Comparison of ENCODE assay signal across 1 cellular context in genomic region chr9:69519470-69520240, GRCh38.
A peak's percentile ranks its signal among the peaks of the same experiment; 100 is the strongest.
TF ChIP-seq lines count a peak whose summit lies in the region.

No MANE protein-coding gene starts in this region.

TF ChIP-seq in IMR-90, 13 proteins besides CTCF, POLR2A, EP300 and RAD21:
- no peak for TF ChIP-seq CHD1 (IDR thresholded peaks at IDR 0.05; ENCODE audit: low read depth, low read length)
- no peak for TF ChIP-seq MXI1 (IDR thresholded peaks at IDR 0.05; ENCODE audit: borderline replicate concordance, low read depth, low read length)
- TF ChIP-seq BHLHE40 (IDR thresholded peaks at IDR 0.05; ENCODE audit: low read depth, low read length) = no peak
- no peak for TF ChIP-seq ELK1 (IDR thresholded peaks at IDR 0.05; ENCODE audit: borderline replicate concordance, low read depth, low read length)
- TF ChIP-seq RFX5 (IDR thresholded peaks at IDR 0.05; ENCODE audit: low read depth, low read length) = no peak
- peak; percentile 17; the same call in 1 of the 2 replicates for TF ChIP-seq CEBPB (IDR thresholded peaks at IDR 0.05; ENCODE audit: low read depth, low read length)
- TF ChIP-seq MAZ (IDR thresholded peaks at IDR 0.05; ENCODE audit: borderline replicate concordance, low read depth, low read length) = no peak
- no peak for TF ChIP-seq RCOR1 (IDR thresholded peaks at IDR 0.05; ENCODE audit: insufficient replicate concordance, low read length)
